ENCODE assay signal across 1 cellular context in the genomic region with DNA sequence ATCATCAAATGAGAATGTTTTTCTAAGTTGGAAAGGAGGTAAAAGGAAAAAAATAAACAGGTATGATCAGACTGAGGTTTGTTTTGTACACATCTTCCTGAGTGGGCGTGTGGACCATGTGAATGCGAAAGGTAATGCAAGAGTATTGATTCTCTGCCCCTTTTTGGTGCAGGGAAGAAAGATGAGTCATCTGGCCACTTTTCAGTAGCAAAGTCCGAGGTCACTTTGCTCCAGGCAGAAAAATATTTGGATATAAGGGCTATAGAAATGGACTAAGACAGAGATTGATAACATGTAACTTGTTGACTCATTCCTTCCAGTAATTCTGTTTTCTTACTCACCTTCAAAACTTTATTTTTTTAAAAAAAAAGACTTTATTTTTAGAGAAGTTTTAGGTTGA.
TF ChIP-seq lines count a peak whose summit lies in the region.

No MANE protein-coding gene starts in this region.

TF ChIP-seq in SK-N-SH treated with all-trans-retinoic acid at 6 μM for 48 hours, 23 proteins besides CTCF, POLR2A, EP300 and RAD21 (continued from another document):
- TF ChIP-seq, protein P1, sequence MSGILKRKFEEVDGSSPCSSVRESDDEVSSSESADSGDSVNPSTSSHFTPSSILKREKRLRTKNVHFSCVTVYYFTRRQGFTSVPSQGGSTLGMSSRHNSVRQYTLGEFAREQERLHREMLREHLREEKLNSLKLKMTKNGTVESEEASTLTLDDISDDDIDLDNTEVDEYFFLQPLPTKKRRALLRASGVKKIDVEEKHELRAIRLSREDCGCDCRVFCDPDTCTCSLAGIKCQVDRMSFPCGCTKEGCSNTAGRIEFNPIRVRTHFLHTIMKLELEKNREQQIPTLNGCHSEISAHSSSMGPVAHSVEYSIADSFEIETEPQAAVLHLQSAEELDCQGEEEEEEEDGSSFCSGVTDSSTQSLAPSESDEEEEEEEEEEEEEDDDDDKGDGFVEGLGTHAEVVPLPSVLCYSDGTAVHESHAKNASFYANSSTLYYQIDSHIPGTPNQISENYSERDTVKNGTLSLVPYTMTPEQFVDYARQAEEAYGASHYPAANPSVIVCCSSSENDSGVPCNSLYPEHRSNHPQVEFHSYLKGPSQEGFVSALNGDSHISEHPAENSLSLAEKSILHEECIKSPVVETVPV (CRISPR knock-in tag; IDR thresholded peaks at IDR 0.05) = no peak
- TF ChIP-seq RARB (CRISPR knock-in tag; IDR thresholded peaks at IDR 0.05) (no peak), ESRRG (CRISPR knock-in tag; IDR thresholded peaks at IDR 0.05) (no peak), ARNTL (CRISPR knock-in tag; IDR thresholded peaks at IDR 0.05; ENCODE audit: borderline replicate concordance, low read depth) (no peak), CSDC2 (CRISPR knock-in tag; IDR thresholded peaks at IDR 0.05) (no peak)
